In the genomic region with DNA sequence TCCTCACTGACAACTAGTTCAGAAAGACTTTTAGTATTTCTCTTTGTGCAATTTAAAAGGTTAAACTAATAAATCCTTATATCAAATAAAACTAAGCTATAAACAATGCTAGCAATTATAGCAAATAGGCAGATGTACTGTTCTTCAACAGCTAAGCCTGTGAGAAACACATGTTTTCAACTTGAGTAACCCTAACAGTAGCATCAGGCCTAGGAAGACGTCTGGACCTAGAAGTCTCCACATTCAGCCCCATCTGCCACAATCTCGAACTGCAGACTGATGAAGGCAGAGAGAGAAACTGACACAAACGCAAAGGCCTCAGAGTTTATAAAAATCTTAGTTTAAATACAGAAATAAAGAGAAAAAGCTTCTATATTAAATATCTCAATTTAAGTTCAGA, we compare ENCODE assay signal across 10 cellular contexts. TPM values are rescaled to one million over a fixed set of nuclear protein-coding genes. Genes with fewer than 3 reads are reported as not detected.
DNase-seq lines count a peak whose midpoint lies in the region; FAIRE-seq and TF ChIP-seq lines count a peak whose summit lies in the region.
"Had no signal": no experiment of that assay in that cellular context is flagged by ENCODE, and none has a peak within 500 bp of the region (broad histone marks: within the 10 kb centered on the region; RNA-seq: fewer than 3 reads in every experiment).

No MANE protein-coding gene starts in this region.

- H3K79me2 ChIP-seq in keratinocyte (ENCODE audit: control insufficient read depth, insufficient read depth, low read length): peaks cover 92% of the 10 kb centered on the region

- H3K27me3 ChIP-seq in keratinocyte (ENCODE audit: control insufficient read depth, extremely low read depth, insufficient read depth, low read length): no peaks in the 10 kb centered on the region
- H3K27me3 ChIP-seq in transverse colon: no peaks in the 10 kb centered on the region

- peak overlapping the region; percentile 97 for H3K9ac ChIP-seq in keratinocyte (ENCODE audit: control insufficient read depth, extremely low read depth, insufficient read depth, low read length)

- CTCF ChIA-PET in activated naive CD4-positive, alpha-beta T cell treated with anti-CD3 and anti-CD28 coated beads for 36 hours (lab: Charles Lee): interaction anchor here (1.7 kb wide), 1 partner anchor 170 kb away, joined by 6 read pairs; no protein-coding TSS in a partner anchor

- H3K36me3 Mint-ChIP-seq in activated naive CD4-positive, alpha-beta T cell treated with anti-CD3 and anti-CD28 coated beads for 36 hours (ENCODE audit: low read depth): peaks cover 14% of the 10 kb centered on the region

- H3K9me1 ChIP-seq in keratinocyte (ENCODE audit: control insufficient read depth, extremely low read depth, insufficient read depth, low read length): no peaks in the 10 kb centered on the region

- no peak for TF ChIP-seq POLR2A in transverse colon (IDR thresholded peaks at IDR 0.05)

- peaks cover 58% of the 10 kb centered on the region for H3K4me1 Mint-ChIP-seq in activated naive CD4-positive, alpha-beta T cell treated with anti-CD3 and anti-CD28 coated beads for 36 hours (ENCODE audit: low read depth)

- H3K4me2 ChIP-seq in keratinocyte (ENCODE audit: control insufficient read depth, extremely low read depth, insufficient read depth, low read depth, low read length): peak overlapping the region; percentile 87

- no peaks in the 10 kb centered on the region for H3K27me3 Mint-ChIP-seq in activated naive CD4-positive, alpha-beta T cell treated with anti-CD3 and anti-CD28 coated beads for 36 hours (ENCODE audit: low read depth)

- H3K27ac ChIP-seq in keratinocyte (ENCODE audit: control insufficient read depth, insufficient read depth, low read length) (peak overlapping the region; percentile 59), transverse colon (peak overlapping the region in 3 of 4 donors; percentile 96 to 99 (median 97))

- TF ChIP-seq CTCF in WI38 (IDR thresholded peaks at IDR 0.05; ENCODE audit: low read depth, low read length) (no peak), keratinocyte (optimal IDR thresholded peaks at IDR 0.05 in 1 of 3, IDR thresholded peaks at IDR 0.05 in 1 of 3, conservative IDR thresholded peaks at IDR 0.05 in 1 of 3; ENCODE audit: extremely low read depth in 1 of 3, insufficient read depth in 2 of 3, low read length in 3 of 3) (no peak), transverse colon (IDR thresholded peaks at IDR 0.05) (no peak)

- H4K20me1 ChIP-seq in keratinocyte (ENCODE audit: control insufficient read depth, extremely low read depth, insufficient read depth, low read length): no peaks in the 10 kb centered on the region

- dilution Hi-C loops in keratinocyte (cut with MboI; ENCODE audit: extremely low pct_ligation_motif_present, low sequenced_read_pairs): no loop called here

- H3K4me3 Mint-ChIP-seq in activated naive CD4-positive, alpha-beta T cell treated with anti-CD3 and anti-CD28 coated beads for 36 hours: peak overlapping the region; percentile 39

- no peaks in the 10 kb centered on the region for H3K9me3 ChIP-seq in keratinocyte (ENCODE audit: control insufficient read depth, low read depth, low read length)
- no peaks in the 10 kb centered on the region for H3K9me3 ChIP-seq in transverse colon

- H3K4me3 ChIP-seq in WI38 (ENCODE audit: low read depth, low read length) (0 out of 2 replicates have a peak overlapping the region, but pooled peaks have one; percentile 19), keratinocyte (ENCODE audit: control insufficient read depth in 2 of 3, extremely low read depth in 1 of 3, insufficient read depth in 2 of 3, low read depth in 1 of 3, low read length in 3 of 3) (peak overlapping the region; percentile 2 to 99 (median 95)), transverse colon (peak overlapping the region in 1 of 4 donors; percentile 100)

- H2AFZ ChIP-seq in keratinocyte (ENCODE audit: control insufficient read depth, low read length): no peak overlapping the region

- no peak overlapping the region for H3K27ac Mint-ChIP-seq in activated naive CD4-positive, alpha-beta T cell treated with anti-CD3 and anti-CD28 coated beads for 36 hours

- no peak for DNase-seq in activated naive CD4-positive, alpha-beta T cell treated with anti-CD3 and anti-CD28 coated beads for 36 hours
- DNase-seq in activated naive CD4-positive, alpha-beta T cell treated with Interleukin-2 at 50 U/mL for 16 hours: no peak
- DNase-seq in keratinocyte (ENCODE audit: low read depth, low spot score) (no peak), transverse colon (no peak), ACHN (no peak)
- no peak for DNase-seq in NK-92 treated with Interleukin-12 subunit alpha and Interleukin-12 subunit beta, amount 100 ng/mL, for 24 hours (lab: John Stamatoyannopoulos, UW)
- DNase-seq in activated CD4-positive, CD25-positive, alpha-beta regulatory T cell treated with anti-CD3 and anti-CD28 coated beads, Interleukin-2, amount 50 U/mL, for 72 hours: no peak
- DNase-seq: MV-4-11; stimulated activated CD4-positive, alpha-beta T cell treated with anti-CD3 and anti-CD28 coated beads, Interleukin-12 subunit alpha, Interleukin-12 subunit beta, amount 100 ng/mL, for 4 hours had no signal

- H3K9me3 Mint-ChIP-seq in activated naive CD4-positive, alpha-beta T cell treated with anti-CD3 and anti-CD28 coated beads for 36 hours: no peaks in the 10 kb centered on the region

- intact Hi-C loops in activated naive CD4-positive, alpha-beta T cell treated with anti-CD3 and anti-CD28 coated beads for 36 hours (cut with micrococcal nuclease): loop anchor here (10.0 kb wide), 1 partner anchor 591 kb away; a partner anchor contains a TSS
- intact Hi-C loops in transverse colon (cut with DNase I; ENCODE audit: low total_unique reads): no loop called here

- WGBS in transverse colon (ENCODE audit: low coverage in 1 of 2), 2 donors: 35 to 37% methylated on average over 3 of the region's 3 CpGs

- in situ Hi-C loops in transverse colon (cut with MboI; ENCODE audit: low pct_ligation_motif_present in 1 of 4, low pct_unique_long_range_greater_than_20kb in 1 of 4, low sequenced_read_pairs in 3 of 4): no loop called here
- in situ Hi-C loops in ACHN (cut with HindIII; ENCODE audit: low pct_ligation_motif_present, low pct_unique_long_range_greater_than_20kb, low sequenced_read_pairs): no loop called here

- FAIRE-seq in keratinocyte (lab: Jason Lieb, UNC): no peak

- TF ChIP-seq EP300 in transverse colon (IDR thresholded peaks at IDR 0.05; ENCODE audit: low read depth): no peak

- H3K36me3 ChIP-seq in keratinocyte (ENCODE audit: control insufficient read depth in 2 of 2, extremely low read depth in 1 of 2, insufficient read depth in 2 of 2, low read length in 2 of 2) (peaks cover 0 to 3% of the 10 kb centered on the region in 2 experiments), transverse colon (peaks cover 0 to 7% (median 2%) of the 10 kb centered on the region in 4 donors)

- H3K4me1 ChIP-seq in keratinocyte (ENCODE audit: control insufficient read depth, extremely low read depth, insufficient read depth, low read length) (peaks cover 26% of the 10 kb centered on the region), transverse colon (peaks cover 36 to 65% (median 40%) of the 10 kb centered on the region in 4 donors)

RNA-seq across cellular contexts. Expression of a gene that starts 2.5 kb away (rescaled TPM):
- total RNA-seq in activated naive CD4-positive, alpha-beta T cell treated with anti-CD3 and anti-CD28 coated beads for 36 hours: 100 to 1,000 TPM; 240 to 254 TPM
- polyA plus RNA-seq in keratinocyte: 111 to 185 TPM (median 166 TPM) in 3 replicates
- 344 TPM for polyA plus RNA-seq in keratinocyte (2011; ENCODE audit: low read depth)
- 146 and 187 TPM in 2 replicates for polyA plus RNA-seq in keratinocyte (2011; cell fraction: cytosol; rRNA removed)
- polyA plus RNA-seq in keratinocyte (2011; cell fraction: nucleus; rRNA removed): 62.5 and 96.7 TPM in 2 replicates
- polyA plus RNA-seq in keratinocyte (2012; ENCODE audit: low replicate concordance): 195 and 236 TPM in 2 replicates
- 37.9 to 102 TPM (median 70.5 TPM) in 3 replicates for polyA minus RNA-seq in keratinocyte
- 108 TPM for polyA minus RNA-seq in keratinocyte (2011; cell fraction: cytosol; rRNA and poly(A)+ RNA removed)
- 17.7 and 34.4 TPM in 2 replicates for polyA minus RNA-seq in keratinocyte (2011; cell fraction: nucleus; rRNA and poly(A)+ RNA removed)
- total RNA-seq in transverse colon: 100 to 1,000 TPM in 2 of 4 donors, 10 to 100 TPM in 2; 39.6 to 113 (median 79.7) TPM

RNA-seq across cellular contexts. Expression of a gene that starts 3.0 kb away (rescaled TPM):
- 10 to 100 TPM; 15.7 to 19.6 TPM for total RNA-seq in activated naive CD4-positive, alpha-beta T cell treated with anti-CD3 and anti-CD28 coated beads for 36 hours
- polyA plus RNA-seq in keratinocyte: 18.0 to 27.6 TPM (median 21.1 TPM) in 3 replicates
- polyA plus RNA-seq in keratinocyte (2011; ENCODE audit: low read depth): 3.2 TPM
- 10.5 and 15.7 TPM in 2 replicates for polyA plus RNA-seq in keratinocyte (2011; cell fraction: cytosol; rRNA removed)
- polyA plus RNA-seq in keratinocyte (2011; cell fraction: nucleus; rRNA removed): 24.5 and 25.8 TPM in 2 replicates
- polyA plus RNA-seq in keratinocyte (2012; ENCODE audit: low replicate concordance): 6.9 and 7.5 TPM in 2 replicates
- polyA minus RNA-seq in keratinocyte: 39.6 to 47.1 TPM (median 41.6 TPM) in 3 replicates
- polyA minus RNA-seq in keratinocyte (2011; cell fraction: cytosol; rRNA and poly(A)+ RNA removed): 25.3 TPM
- 27.8 and 33.8 TPM in 2 replicates for polyA minus RNA-seq in keratinocyte (2011; cell fraction: nucleus; rRNA and poly(A)+ RNA removed)
- 10 to 100 TPM in 1 of 4 donors, 1 to 10 TPM in 3; 5.8 to 14.1 (median 7.8) TPM for total RNA-seq in transverse colon

RNA-seq across cellular contexts. Expression of a gene that starts 8.0 kb away (rescaled TPM):
- not detected for total RNA-seq in activated naive CD4-positive, alpha-beta T cell treated with anti-CD3 and anti-CD28 coated beads for 36 hours
- not detected in 3 replicates for polyA plus RNA-seq in keratinocyte
- not detected for polyA plus RNA-seq in keratinocyte (2011; ENCODE audit: low read depth)
- polyA plus RNA-seq in keratinocyte (2011; cell fraction: cytosol; rRNA removed): not detected in 2 replicates
- not detected in 2 replicates for polyA plus RNA-seq in keratinocyte (2011; cell fraction: nucleus; rRNA removed)
- 0.05 TPM in 1 of 2 replicates, not detected in the other for polyA plus RNA-seq in keratinocyte (2012; ENCODE audit: low replicate concordance)
- not detected in 3 replicates for polyA minus RNA-seq in keratinocyte
- polyA minus RNA-seq in keratinocyte (2011; cell fraction: cytosol; rRNA and poly(A)+ RNA removed): not detected
- not detected in 2 replicates for polyA minus RNA-seq in keratinocyte (2011; cell fraction: nucleus; rRNA and poly(A)+ RNA removed)
- total RNA-seq in transverse colon: 10 to 100 TPM in 1 of 4 donors, under 1 TPM in 2, not detected in 1; 0.55 to 24.9 (median 0.64) TPM

RNA-seq across cellular contexts. Expression of a gene that starts 34.8 kb away (rescaled TPM):
- total RNA-seq in activated naive CD4-positive, alpha-beta T cell treated with anti-CD3 and anti-CD28 coated beads for 36 hours: 10 to 100 TPM; 23.0 to 24.6 TPM
- polyA plus RNA-seq in keratinocyte: 31.7 to 40.0 TPM (median 38.0 TPM) in 3 replicates
- polyA plus RNA-seq in keratinocyte (2011; ENCODE audit: low read depth): 8.5 TPM
- polyA plus RNA-seq in keratinocyte (2011; cell fraction: cytosol; rRNA removed): 16.6 and 36.5 TPM in 2 replicates
- polyA plus RNA-seq in keratinocyte (2011; cell fraction: nucleus; rRNA removed): 41.5 and 47.0 TPM in 2 replicates
- polyA plus RNA-seq in keratinocyte (2012; ENCODE audit: low replicate concordance): 20.4 and 25.0 TPM in 2 replicates
- 8.7 to 27.1 TPM (median 20.2 TPM) in 3 replicates for polyA minus RNA-seq in keratinocyte
- 16.7 TPM for polyA minus RNA-seq in keratinocyte (2011; cell fraction: cytosol; rRNA and poly(A)+ RNA removed)
- polyA minus RNA-seq in keratinocyte (2011; cell fraction: nucleus; rRNA and poly(A)+ RNA removed): 15.6 and 29.9 TPM in 2 replicates
- 10 to 100 TPM in 3 of 4 donors, 1 to 10 TPM in 1; 8.0 to 20.2 (median 12.5) TPM for total RNA-seq in transverse colon
